15 cellular contexts compared by ENCODE assay signal in the genomic region with DNA sequence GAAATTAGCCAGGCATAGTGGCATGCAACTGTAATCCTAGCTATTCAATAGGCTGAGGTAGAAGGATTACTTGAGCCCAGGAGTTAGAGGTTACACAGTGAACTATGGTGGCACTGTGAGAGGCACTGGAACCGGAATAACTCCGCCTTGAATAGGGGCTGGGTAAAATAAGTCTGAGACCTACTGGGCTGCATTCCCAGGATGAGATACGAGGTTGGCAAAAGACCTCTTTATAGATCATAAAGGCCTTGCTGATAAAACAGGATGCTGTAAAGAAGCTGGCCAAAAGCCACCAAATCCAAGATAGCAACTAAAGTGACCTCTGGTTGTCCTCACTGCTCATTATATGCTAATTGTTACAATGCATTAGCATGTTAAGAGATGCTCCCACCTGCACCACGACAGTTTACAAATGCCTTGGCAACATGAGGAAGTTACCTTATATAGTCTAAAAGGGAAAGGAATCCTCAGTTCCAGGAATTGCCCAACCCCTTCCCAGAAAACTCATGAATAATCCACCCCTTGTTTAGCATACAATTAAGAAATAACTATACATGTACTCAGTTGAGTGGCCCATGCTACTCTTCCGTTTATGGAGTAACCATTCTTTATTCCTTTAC.
"Had no signal": no experiment of that assay in that cellular context is flagged by ENCODE, and none has a peak within 500 bp of the region (broad histone marks: within the 10 kb centered on the region; RNA-seq: fewer than 3 reads in every experiment).

No MANE protein-coding gene starts in this region.

- H3K4me3 ChIP-seq: ascending aorta, cardiac muscle cell, tibial artery, uterus had no signal

- H3K36me3 ChIP-seq: cardiac muscle cell, uterus had no signal

- DNase-seq: activated CD4-positive, CD25-positive, alpha-beta regulatory T cell treated with anti-CD3 and anti-CD28 coated beads, Interleukin-2, amount 50 U/mL, for 72 hours; activated naive CD4-positive, alpha-beta T cell treated with Interleukin-2 at 50 U/mL for 16 hours; hippocampal formation; mesenchymal stem cell; nephron progenitor cell; occipital lobe; stimulated activated CD4-positive, alpha-beta T cell treated with anti-CD3 and anti-CD28 coated beads, Interleukin-15, amount 100 ng/mL, for 24 hours; stimulated activated CD4-positive, alpha-beta T cell treated with anti-CD3 and anti-CD28 coated beads, Interleukin-4, amount 100 ng/mL, for 1 hour; stimulated activated naive B cell treated with anti-CD40 and anti-IgM and Interleukin-4, amounts not matched to agents 10 μg/mL and 1 μg/mL and 100 μg/mL, for 72 hours; T-helper 17 cell; tibial artery; uterus had no signal

- H3K27ac Mint-ChIP-seq: nephron progenitor cell, T-helper 17 cell had no signal

- H3K9me3 ChIP-seq: ascending aorta, tibial artery, uterus had no signal

- H3K27me3 ChIP-seq: ascending aorta, cardiac muscle cell, tibial artery, uterus had no signal

- H3K4me1 ChIP-seq: ascending aorta, tibial artery, uterus had no signal

- ATAC-seq: esophagus mucosa; stimulated activated naive B cell treated with anti-CD40 and anti-IgM and Interleukin-4, amounts not matched to agents 10 μg/mL and 1 μg/mL and 100 μg/mL, for 72 hours; T-helper 17 cell had no signal

- H3K27ac ChIP-seq: ascending aorta, cardiac muscle cell, tibial artery, uterus had no signal
